In genomic region chr19:5711713-5712161, GRCh38 we compare ENCODE assay signal across 16 cellular contexts. TPM values are rescaled to one million over a fixed set of nuclear protein-coding genes. Genes with fewer than 3 reads are reported as not detected.
DNase-seq lines count a peak whose midpoint lies in the region; ATAC-seq and TF ChIP-seq lines count a peak whose summit lies in the region.
"Had no signal": no experiment of that assay in that cellular context is flagged by ENCODE, and none has a peak within 500 bp of the region (broad histone marks: within the 10 kb centered on the region; RNA-seq: fewer than 3 reads in every experiment).

No MANE protein-coding gene starts in this region.

- H4K20me1 ChIP-seq in HCT116 (ENCODE audit: insufficient read depth): 0 out of 2 replicates have a peak, but pooled peaks cover 2% of the 10 kb centered on the region

- intact Hi-C loops in HCT116 (cut with micrococcal nuclease): no loop called here
- intact Hi-C loops in left colon (cut with DNase I, micrococcal nuclease): no loop called here

- no peaks in the 10 kb centered on the region for H3K4me1 ChIP-seq in HCT116 (ENCODE audit: control insufficient read depth in 1 of 2, insufficient read depth in 2 of 2, low read length in 2 of 2)
- H3K4me1 ChIP-seq: BLaER1 had no signal

- no peak overlapping the region for H3K4me2 ChIP-seq in HCT116 (ENCODE audit: low read length)
- H3K4me2 ChIP-seq: BLaER1 had no signal

- no peak overlapping the region for H3K4me3 ChIP-seq in HCT116 (replicated peaks in 1 of 2; ENCODE audit: low read depth in 1 of 2, low read length in 2 of 2)
- H3K4me3 ChIP-seq: BLaER1, HAP-1 had no signal

- no peak overlapping the region for H3K9ac ChIP-seq in HCT116 (ENCODE audit: low read length)
- H3K9ac ChIP-seq: BLaER1 had no signal

- H2AFZ ChIP-seq in HCT116 (ENCODE audit: low read depth, low read length, poor library complexity, severe bottlenecking): no peak overlapping the region

- H3K36me3 ChIP-seq in HCT116 (ENCODE audit: control insufficient read depth in 1 of 2, insufficient read depth in 2 of 2, low read length in 2 of 2): peaks cover 42 to 50% of the 10 kb centered on the region in 2 experiments; a peak in 3 of 4 replicates

- H3K27me3 ChIP-seq in HCT116 (ENCODE audit: insufficient read depth, low read length): no peaks in the 10 kb centered on the region
- H3K27me3 ChIP-seq: BLaER1 had no signal

- CTCF ChIA-PET in HCT116 (lab: Charles Lee): interaction anchor here (1.2 kb wide), 1 partner anchor 22 kb away, joined by 4 read pairs; no protein-coding TSS in a partner anchor

- TF ChIP-seq RAD21 in HCT116 (IDR thresholded peaks at IDR 0.05; ENCODE audit: low read depth): no peak

- no peak for ATAC-seq in HCT116
- ATAC-seq in left colon: peak; percentile 7
- ATAC-seq: CD8-positive, alpha-beta T cell had no signal

- DNase-seq in HCT116 (ENCODE audit: low read depth, low spot score): no peak
- DNase-seq in left colon: no peak
- no peak for DNase-seq in occipital lobe (lab: John Stamatoyannopoulos, UW)
- no peak for DNase-seq in medulla oblongata (ENCODE audit: extremely low spot score)
- DNase-seq: CD8-positive, alpha-beta T cell; DMS79; KBM-7; MV-4-11; NCI-H1417; NCI-H187 treated with DMSO at 0.1 percent for 48 hours; NCI-H748 treated with DMSO at 0.1 percent for 48 hours; RPMI8226; SIG-M5 had no signal

- H3K79me2 ChIP-seq in HCT116 (ENCODE audit: insufficient read depth, low read length): peaks cover 56% of the 10 kb centered on the region

- BruUV-seq in HCT116 (replicated peaks; lab: Mats Ljungman, UMichigan): no TSS peak

- POLR2A ChIA-PET in HCT116 (lab: Charles Lee): interaction anchor here (1.0 kb wide), 1 partner anchor 12 kb away, joined by 3 read pairs; no protein-coding TSS in a partner anchor

- no peak for TF ChIP-seq CTCF in HCT116 (IDR thresholded peaks at IDR 0.05 in 2 of 3, conservative IDR thresholded peaks at IDR 0.05 in 1 of 3; ENCODE audit: borderline replicate concordance in 1 of 3, insufficient read depth in 1 of 3, low read depth in 2 of 3, low read length in 2 of 3)

- no peaks in the 10 kb centered on the region for H3K9me3 ChIP-seq in HCT116 (ENCODE audit: control insufficient read depth in 1 of 2, insufficient read depth in 1 of 2, low read depth in 1 of 2, low read length in 2 of 2)
- H3K9me3 ChIP-seq: BLaER1, HAP-1 had no signal

- no peak overlapping the region for H3K27ac ChIP-seq in HCT116 (ENCODE audit: low read depth, low read length)
- H3K27ac ChIP-seq: BLaER1 had no signal

- TF ChIP-seq POLR2A in HCT116 (IDR thresholded peaks at IDR 0.05; ENCODE audit: borderline replicate concordance, extremely low read depth, insufficient read depth, insufficient read length): no peak

- RAD21 ChIA-PET in HCT116 (lab: Charles Lee; ENCODE audit: low non-redundant PET in 1 of 2, low total read pairs in 2 of 2, uncharacterized antibody in 2 of 2, unreplicated experiment in 2 of 2): no interaction called here

- no peaks in the 10 kb centered on the region for H3K9me2 ChIP-seq in HCT116 (ENCODE audit: insufficient read depth)

TF ChIP-seq in HCT116, 20 proteins besides CTCF, POLR2A, EP300 and RAD21:
- TF ChIP-seq POLR2AphosphoS5 (IDR thresholded peaks at IDR 0.05; ENCODE audit: low read depth, low read length): 0 out of 2 replicates have a peak, but pooled peaks have one; percentile 1
- TF ChIP-seq EGR1 (IDR thresholded peaks at IDR 0.05; ENCODE audit: low read depth): no peak

RNA-seq across cellular contexts. Expression of gene LONP1, which starts 8.2 kb away (rescaled TPM):
- total RNA-seq in HCT116 (2021; ENCODE audit: unreplicated experiment): 180 TPM
- polyA plus RNA-seq in HCT116 (2012): 207 and 285 TPM in 2 replicates
- total RNA-seq in left colon: 10 to 100 TPM; 48.9 to 49.1 TPM
- 39.6 TPM for total RNA-seq in occipital lobe

RNA-seq across cellular contexts. Expression of gene CATSPERD, which starts 8.7 kb away (rescaled TPM):
- total RNA-seq in HCT116 (2021; ENCODE audit: unreplicated experiment) (not detected), left colon (not detected), occipital lobe (not detected)
- polyA plus RNA-seq in HCT116 (2012): not detected in 2 replicates
- total RNA-seq: CD8-positive, alpha-beta T cell; NCI-H460 had no signal

RNA-seq across cellular contexts. Expression of gene RPL36, which starts 21.6 kb away (rescaled TPM):
- 1,504 TPM for total RNA-seq in HCT116 (2021; ENCODE audit: unreplicated experiment)
- 2,841 and 3,000 TPM in 2 replicates for polyA plus RNA-seq in HCT116 (2012)
- 100 to 1,000 TPM; 759 to 781 TPM for total RNA-seq in left colon
- total RNA-seq in occipital lobe: 299 TPM

RNA-seq across cellular contexts. Expression of gene HSD11B1L, which starts 30.9 kb away (rescaled TPM):
- total RNA-seq in HCT116 (2021; ENCODE audit: unreplicated experiment) (6.0 TPM), left colon (1 to 10 TPM; 3.5 to 3.8 TPM), occipital lobe (16.7 TPM)
- 6.4 and 6.9 TPM in 2 replicates for polyA plus RNA-seq in HCT116 (2012)

RNA-seq across cellular contexts. Expression of gene MICOS13, which starts 31.4 kb away (rescaled TPM):
- 61.6 TPM for total RNA-seq in HCT116 (2021; ENCODE audit: unreplicated experiment)
- 55.0 and 73.1 TPM in 2 replicates for polyA plus RNA-seq in HCT116 (2012)
- total RNA-seq in left colon: 10 to 100 TPM; 66.3 to 83.4 TPM
- total RNA-seq in occipital lobe: 16.2 TPM
